13 cellular contexts compared by ENCODE assay signal in genomic region chr17:57033296-57033695, GRCh38. TPM values are rescaled to one million over a fixed set of nuclear protein-coding genes. Genes with fewer than 3 reads are reported as not detected.
DNase-seq lines count a peak whose midpoint lies in the region; ATAC-seq and TF ChIP-seq lines count a peak whose summit lies in the region.
"Had no signal": no experiment of that assay in that cellular context is flagged by ENCODE, and none has a peak within 500 bp of the region (broad histone marks: within the 10 kb centered on the region; RNA-seq: fewer than 3 reads in every experiment).

No MANE protein-coding gene starts in this region.

- no peaks in the 10 kb centered on the region for H3K36me3 ChIP-seq in colonic mucosa
- H3K36me3 ChIP-seq in uterus = no peaks in the 10 kb centered on the region

- intact Hi-C loops in Right ventricle myocardium inferior (cut with DNase I) = loop anchor here (1.0 kb wide), 1 partner anchor 21 kb away; no protein-coding TSS in a partner anchor
- intact Hi-C loops in cardiac septum (cut with DNase I) = loop anchor here (2.0 kb wide), 1 partner anchor 52 kb away; the partner anchor contains the start of gene AKAP1
- intact Hi-C loops in colonic mucosa (cut with DNase I) = no loop called here
- intact Hi-C loops in uterus (cut with DNase I; ENCODE audit: low total_unique reads) = no loop called here

- H3K27me3 Mint-ChIP-seq in naive thymus-derived CD8-positive, alpha-beta T cell = peaks cover 18 to 32% (median 21%) of the 10 kb centered on the region in 5 donors
- H3K27me3 Mint-ChIP-seq in activated T-cell treated with anti-CD3 and anti-CD28 coated beads, Interleukin-2, amount 50 U/mL, for 4 hours (ENCODE audit: low read depth) = peaks cover 30% of the 10 kb centered on the region

- H3K4me3 ChIP-seq in colonic mucosa (no peak overlapping the region), uterus (no peak overlapping the region)

- ATAC-seq in Right ventricle myocardium inferior = peak; percentile 73
- ATAC-seq in naive thymus-derived CD8-positive, alpha-beta T cell = no peak
- ATAC-seq in activated T-cell treated with anti-CD3 and anti-CD28 coated beads, Interleukin-2, amount 50 U/mL, for 4 hours = no peak

- H3K27ac ChIP-seq in colonic mucosa (peak overlapping the region; percentile 63), uterus (no peak overlapping the region)
- H3K27ac ChIP-seq: epithelial cell of prostate had no signal

- peaks cover 0 to 3% (median 0%) of the 10 kb centered on the region in 4 donors for H3K4me1 Mint-ChIP-seq in naive thymus-derived CD8-positive, alpha-beta T cell
- H3K4me1 Mint-ChIP-seq in activated T-cell treated with anti-CD3 and anti-CD28 coated beads, Interleukin-2, amount 50 U/mL, for 4 hours (ENCODE audit: low read depth) = no peaks in the 10 kb centered on the region
- H3K4me1 Mint-ChIP-seq: activated naive CD4-positive, alpha-beta T cell treated with anti-CD3 and anti-CD28 coated beads, Interleukin-2, amount 50 U/mL, for 24 hours had no signal

- H3K27me3 ChIP-seq in colonic mucosa (no peaks in the 10 kb centered on the region), uterus (no peaks in the 10 kb centered on the region)

- POLR2A ChIA-PET in naive thymus-derived CD8-positive, alpha-beta T cell (lab: Charles Lee) = no interaction called here

- H3K27ac Mint-ChIP-seq in naive thymus-derived CD8-positive, alpha-beta T cell = no peak overlapping the region
- H3K27ac Mint-ChIP-seq: activated naive CD4-positive, alpha-beta T cell treated with anti-CD3 and anti-CD28 coated beads, Interleukin-2, amount 50 U/mL, for 24 hours had no signal

- H3K36me3 Mint-ChIP-seq in naive thymus-derived CD8-positive, alpha-beta T cell = peaks cover 0 to 3% (median 0%) of the 10 kb centered on the region in 3 donors
- H3K36me3 Mint-ChIP-seq in activated T-cell treated with anti-CD3 and anti-CD28 coated beads, Interleukin-2, amount 50 U/mL, for 4 hours (ENCODE audit: insufficient read depth) = no peaks in the 10 kb centered on the region
- H3K36me3 Mint-ChIP-seq: activated naive CD4-positive, alpha-beta T cell treated with anti-CD3 and anti-CD28 coated beads, Interleukin-2, amount 50 U/mL, for 24 hours had no signal

- DNase-seq in Right ventricle myocardium inferior (ENCODE audit: missing footprints) (no peak), cardiac septum (ENCODE audit: low spot score) (no peak), colonic mucosa (peak; percentile 57), myocyte (ENCODE audit: low read depth) (peak; percentile 70), uterus (no peak)
- no peak for DNase-seq in stimulated activated CD4-positive, alpha-beta T cell treated with anti-CD3 and anti-CD28 coated beads, Interleukin-4, amount 100 ng/mL, for 1 hour
- DNase-seq in naive thymus-derived CD8-positive, alpha-beta T cell = no peak
- DNase-seq in activated T-cell treated with anti-CD3 and anti-CD28 coated beads, Interleukin-2, amount 50 U/mL, for 4 hours = no peak
- DNase-seq: GDM1, GOT3, NCI-H146 had no signal

- TF ChIP-seq POLR2A in uterus (IDR thresholded peaks at IDR 0.05) = no peak

- peaks cover 0 to 12% (median 6%) of the 10 kb centered on the region in 9 donors for H3K9me3 Mint-ChIP-seq in naive thymus-derived CD8-positive, alpha-beta T cell
- H3K9me3 Mint-ChIP-seq in activated T-cell treated with anti-CD3 and anti-CD28 coated beads, Interleukin-2, amount 50 U/mL, for 4 hours = peaks cover 5% of the 10 kb centered on the region

- peaks cover 13% of the 10 kb centered on the region for H3K4me1 ChIP-seq in colonic mucosa
- H3K4me1 ChIP-seq in uterus = no peaks in the 10 kb centered on the region

- no peak overlapping the region for H3K9ac ChIP-seq in colonic mucosa (ENCODE audit: low read depth in 2 of 2, low read length in 2 of 2)

- H3K9me3 ChIP-seq in colonic mucosa (no peaks in the 10 kb centered on the region), uterus (no peaks in the 10 kb centered on the region)

- no peak overlapping the region for H3K4me3 Mint-ChIP-seq in naive thymus-derived CD8-positive, alpha-beta T cell
- no peak overlapping the region for H3K4me3 Mint-ChIP-seq in activated T-cell treated with anti-CD3 and anti-CD28 coated beads, Interleukin-2, amount 50 U/mL, for 4 hours
- H3K4me3 Mint-ChIP-seq: activated naive CD4-positive, alpha-beta T cell treated with anti-CD3 and anti-CD28 coated beads, Interleukin-2, amount 50 U/mL, for 24 hours had no signal

- TF ChIP-seq CTCF in colonic mucosa (IDR thresholded peaks at IDR 0.05) (no peak), uterus (IDR thresholded peaks at IDR 0.05) (no peak)

RNA-seq across cellular contexts. Expression of gene AKAP1, which starts 51.8 kb away (rescaled TPM):
- total RNA-seq in Right ventricle myocardium inferior (226 TPM), cardiac septum (108 TPM), colonic mucosa (100 to 1,000 TPM; 128 to 139 TPM), myocyte (47.4 and 49.2 TPM in 2 replicates), uterus (100 to 1,000 TPM in 1 of 4 donors, 10 to 100 TPM in 2, 1 to 10 TPM in 1; 7.1 to 264 (median 37.4) TPM)
- 24.1 TPM for polyA plus RNA-seq in myocyte (2012)
- 10 to 100 TPM; 27.2 to 31.3 TPM for total RNA-seq in naive thymus-derived CD8-positive, alpha-beta T cell
- polyA plus RNA-seq in naive thymus-derived CD8-positive, alpha-beta T cell = 10 to 100 TPM; 14.5 to 26.9 (median 19.4) TPM
- 10 to 100 TPM; 59.6 to 64.3 (median 60.2) TPM for total RNA-seq in activated T-cell treated with anti-CD3 and anti-CD28 coated beads, Interleukin-2, amount 50 U/mL, for 4 hours

RNA-seq across cellular contexts. Expression of gene SCPEP1, which starts 55.4 kb away (rescaled TPM):
- 93.8 TPM for total RNA-seq in Right ventricle myocardium inferior
- total RNA-seq in cardiac septum = 45.6 TPM
- total RNA-seq in colonic mucosa = 10 to 100 TPM; 13.7 to 22.9 TPM
- 59.6 and 71.6 TPM in 2 replicates for total RNA-seq in myocyte
- 92.6 TPM for polyA plus RNA-seq in myocyte (2012)
- 10 to 100 TPM; 37.7 to 58.0 (median 48.2) TPM for total RNA-seq in uterus
- total RNA-seq in naive thymus-derived CD8-positive, alpha-beta T cell = 10 to 100 TPM; 31.2 to 32.7 TPM
- 10 to 100 TPM; 17.6 to 28.2 (median 25.7) TPM for polyA plus RNA-seq in naive thymus-derived CD8-positive, alpha-beta T cell
- 10 to 100 TPM; 10.8 to 17.6 (median 14.1) TPM for total RNA-seq in activated T-cell treated with anti-CD3 and anti-CD28 coated beads, Interleukin-2, amount 50 U/mL, for 4 hours

Comparison
In these comparisons a context has a peak if more than half of its experiments do, and no peak if none do; other contexts are left out.
1. DNase-seq: peak in colonic mucosa (single experiment) and myocyte (single experiment); none in Right ventricle myocardium inferior (single experiment), cardiac septum (single experiment), stimulated activated CD4-positive, alpha-beta T cell treated with anti-CD3 and anti-CD28 coated beads, Interleukin-4, amount 100 ng/mL, for 1 hour (single experiment), uterus (0 of 2), naive thymus-derived CD8-positive, alpha-beta T cell (0 of 10) and activated T-cell treated with anti-CD3 and anti-CD28 coated beads, Interleukin-2, amount 50 U/mL, for 4 hours (single experiment).
2. intact Hi-C loops: an anchor here in Right ventricle myocardium inferior (1.0 kb wide) and cardiac septum (2.0 kb wide); none called in colonic mucosa and uterus.